Comparison of ENCODE assay signal across 11 cellular contexts in genomic region chr14:102020058-102020971, GRCh38. TPM values are rescaled to one million over a fixed set of nuclear protein-coding genes. Genes with fewer than 3 reads are reported as not detected.
DNase-seq lines count a peak whose midpoint lies in the region; ATAC-seq and TF ChIP-seq lines count a peak whose summit lies in the region.
"Had no signal": no experiment of that assay in that cellular context is flagged by ENCODE, and none has a peak within 500 bp of the region (broad histone marks: within the 10 kb centered on the region; RNA-seq: fewer than 3 reads in every experiment).

No MANE protein-coding gene starts in this region.

- CTCF ChIA-PET in BJ (lab: Yijun Ruan, JAX): interaction anchor here (1.5 kb wide), 1 partner anchor 29 kb away, joined by 6 read pairs; no protein-coding TSS in a partner anchor

- POLR2A ChIA-PET in BJ (lab: Charles Lee): no interaction called here
- POLR2A ChIA-PET in activated naive CD8-positive, alpha-beta T cell treated with anti-CD3 and anti-CD28 coated beads, Interleukin-2, amount 10 ng/mL, durations not matched to agents 7 days and 5 days (lab: Charles Lee): interaction anchor here (1.0 to 1.4 kb wide), 3 partner anchors 10 to 55 kb away, joined by 3 to 6 read pairs (median 4); partner anchors contain the start of gene DYNC1H1

- H3K36me3 Mint-ChIP-seq in activated naive CD8-positive, alpha-beta T cell treated with anti-CD3 and anti-CD28 coated beads, Interleukin-2, amount 10 ng/mL, durations not matched to agents 7 days and 5 days: peaks cover 58% of the 10 kb centered on the region

- peak overlapping the region; percentile 62 for H3K27ac ChIP-seq in osteoblast (ENCODE audit: low read depth, low read length)
- peak overlapping the region in 4 of 59 donors; percentile 7 to 35 (median 25) for H3K27ac ChIP-seq in dorsolateral prefrontal cortex
- no peak overlapping the region for H3K27ac ChIP-seq in gastroesophageal sphincter

- H3K36me3 ChIP-seq in BJ (ENCODE audit: control insufficient read depth, insufficient read depth, low read length): peaks cover 45% of the 10 kb centered on the region
- peaks cover 94% of the 10 kb centered on the region for H3K36me3 ChIP-seq in osteoblast (ENCODE audit: insufficient read depth, low read length)
- peaks cover 0 to 100% of the 10 kb centered on the region in 2 donors for H3K36me3 ChIP-seq in gastroesophageal sphincter

- peak overlapping the region; percentile 89 for H3K27ac Mint-ChIP-seq in activated naive CD8-positive, alpha-beta T cell treated with anti-CD3 and anti-CD28 coated beads, Interleukin-2, amount 10 ng/mL, durations not matched to agents 7 days and 5 days

- no peak overlapping the region for H2AFZ ChIP-seq in osteoblast (ENCODE audit: low read length)

- ATAC-seq in activated naive CD8-positive, alpha-beta T cell treated with anti-CD3 and anti-CD28 coated beads, Interleukin-2, amount 10 ng/mL, durations not matched to agents 7 days and 5 days (ENCODE audit: low read depth): peak; percentile 96
- no peak for ATAC-seq in gastroesophageal sphincter
- ATAC-seq in GM21515 (IDR thresholded peaks at IDR 0.05; ENCODE audit: unreplicated experiment): no peak
- ATAC-seq: HCT116 had no signal

- H3K4me3 Mint-ChIP-seq in activated naive CD8-positive, alpha-beta T cell treated with anti-CD3 and anti-CD28 coated beads, Interleukin-2, amount 10 ng/mL, durations not matched to agents 7 days and 5 days: peak overlapping the region; percentile 73

- TF ChIP-seq POLR2A in gastroesophageal sphincter (IDR thresholded peaks at IDR 0.05): no peak

- H3K4me3 ChIP-seq in BJ (ENCODE audit: low read depth, low read length) (no peak overlapping the region), osteoblast (ENCODE audit: insufficient read depth, low read length) (no peak overlapping the region), dorsolateral prefrontal cortex (no peak overlapping the region), gastroesophageal sphincter (no peak overlapping the region)

- 81 to 90% methylated on average over 7 of the region's 13 CpGs for WGBS in gastroesophageal sphincter (ENCODE audit: low coverage in 1 of 2), 2 donors

- TF ChIP-seq CTCF in BJ (IDR thresholded peaks at IDR 0.05; ENCODE audit: insufficient read depth, low read depth, low read length) (no peak), osteoblast (IDR thresholded peaks at IDR 0.05; ENCODE audit: extremely low read depth, low read depth, low read length) (no peak), dorsolateral prefrontal cortex (IDR thresholded peaks at IDR 0.05 in 54 of 56, conservative IDR thresholded peaks at IDR 0.05 in 2 of 56; ENCODE audit: low read depth in 1 of 56, partially characterized antibody in 56 of 56) (no peak), gastroesophageal sphincter (IDR thresholded peaks at IDR 0.05) (no peak)

- H3K9me3 Mint-ChIP-seq in activated naive CD8-positive, alpha-beta T cell treated with anti-CD3 and anti-CD28 coated beads, Interleukin-2, amount 10 ng/mL, durations not matched to agents 7 days and 5 days: no peaks in the 10 kb centered on the region

- H3K4me1 ChIP-seq in osteoblast (ENCODE audit: insufficient read depth, low read length): peaks cover 18% of the 10 kb centered on the region
- no peaks in the 10 kb centered on the region for H3K4me1 ChIP-seq in gastroesophageal sphincter

- no peak for TF ChIP-seq EP300 in gastroesophageal sphincter (IDR thresholded peaks at IDR 0.05)

- H3K9me3 ChIP-seq in osteoblast (ENCODE audit: low read depth, low read length) (no peaks in the 10 kb centered on the region), gastroesophageal sphincter (no peaks in the 10 kb centered on the region)

- H4K20me1 ChIP-seq in osteoblast (ENCODE audit: insufficient read depth, low read length): peaks cover 11% of the 10 kb centered on the region

- H3K27me3 ChIP-seq in BJ (ENCODE audit: control insufficient read depth, insufficient read depth, low read length) (no peaks in the 10 kb centered on the region), osteoblast (ENCODE audit: insufficient read depth, low read length) (no peaks in the 10 kb centered on the region), dorsolateral prefrontal cortex (no peaks in the 10 kb centered on the region), gastroesophageal sphincter (no peaks in the 10 kb centered on the region)

- no peaks in the 10 kb centered on the region for H3K27me3 Mint-ChIP-seq in activated naive CD8-positive, alpha-beta T cell treated with anti-CD3 and anti-CD28 coated beads, Interleukin-2, amount 10 ng/mL, durations not matched to agents 7 days and 5 days

- no peak overlapping the region for H3K4me2 ChIP-seq in osteoblast (ENCODE audit: insufficient read depth, low read length)

- H3K79me2 ChIP-seq in osteoblast (ENCODE audit: insufficient read depth, low read length): peaks cover 8% of the 10 kb centered on the region

- intact Hi-C loops in dorsolateral prefrontal cortex (cut with DNase I): no loop called here

- DNase-seq in BJ (ENCODE audit: low read depth) (peak; percentile 32), RKO (ENCODE audit: low spot score) (peak; percentile 56), osteoblast (ENCODE audit: insufficient read length, low spot score, missing footprints) (peak; percentile 92), DMS 273 (lab: John Stamatoyannopoulos, UW; ENCODE audit: unreplicated experiment) (no peak), dorsolateral prefrontal cortex (no peak)
- DNase-seq in activated naive CD8-positive, alpha-beta T cell treated with anti-CD3 and anti-CD28 coated beads, Interleukin-2, amount 10 ng/mL, durations not matched to agents 7 days and 5 days: peak; percentile 61
- DNase-seq: GDM1, NCI-H226 had no signal

- H3K4me1 Mint-ChIP-seq in activated naive CD8-positive, alpha-beta T cell treated with anti-CD3 and anti-CD28 coated beads, Interleukin-2, amount 10 ng/mL, durations not matched to agents 7 days and 5 days: peaks cover 28% of the 10 kb centered on the region

RNA-seq across cellular contexts. Expression of gene DYNC1H1, which starts 55.9 kb away (rescaled TPM):
- 138 and 139 TPM in 2 replicates for polyA plus RNA-seq in BJ (2011; rRNA removed)
- 558 and 724 TPM in 2 replicates for polyA minus RNA-seq in BJ (2011; rRNA and poly(A)+ RNA removed)
- total RNA-seq in activated naive CD8-positive, alpha-beta T cell treated with anti-CD3 and anti-CD28 coated beads, Interleukin-2, amount 10 ng/mL, durations not matched to agents 7 days and 5 days: 100 to 1,000 TPM; 287 to 316 TPM
- total RNA-seq in osteoblast: 332 and 340 TPM in 2 replicates
- 1,000 to 10,000 TPM in 97 of 120 experiments, 100 to 1,000 TPM in 23; 740 to 1,310 (median 1,110) TPM for total RNA-seq in dorsolateral prefrontal cortex
- total RNA-seq in gastroesophageal sphincter: 1,000 to 10,000 TPM in 1 of 4 donors, 100 to 1,000 TPM in 3; 606 to 1,020 (median 666) TPM

Comparison
In these comparisons a context has a peak if more than half of its experiments do, and no peak if none do; other contexts are left out.
1. DNase-seq: peak in BJ (single experiment), RKO (single experiment), activated naive CD8-positive, alpha-beta T cell treated with anti-CD3 and anti-CD28 coated beads, Interleukin-2, amount 10 ng/mL, durations not matched to agents 7 days and 5 days (single experiment) and osteoblast (single experiment); none in DMS 273 (single experiment) and dorsolateral prefrontal cortex (0 of 10).